Comparison of ENCODE assay signal across 1 cellular context in the genomic region with DNA sequence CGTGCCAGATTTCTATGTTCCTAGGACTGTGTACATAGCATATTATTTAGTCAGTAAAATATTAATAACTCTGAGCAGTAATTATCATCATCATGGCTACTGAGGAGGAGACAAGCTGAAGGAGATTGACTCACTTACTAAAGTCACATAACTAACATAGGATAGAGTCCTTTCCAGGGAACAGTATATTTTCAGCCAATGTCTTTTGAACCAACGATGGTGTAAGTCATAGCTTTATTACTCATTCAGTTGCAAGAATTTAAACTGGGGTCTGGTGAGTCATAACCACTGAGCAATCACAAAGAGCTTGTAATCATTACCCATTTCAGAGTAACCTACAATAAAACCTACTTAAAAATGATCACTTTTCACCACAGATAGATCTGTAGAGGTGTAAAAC.
TF ChIP-seq lines count a peak whose summit lies in the region.

No MANE protein-coding gene starts in this region.

TF ChIP-seq in GM23338, 12 proteins besides CTCF, POLR2A, EP300 and RAD21 (continued from another document):
- TF ChIP-seq NANOG (IDR thresholded peaks at IDR 0.05; ENCODE audit: borderline replicate concordance) = no peak
- TF ChIP-seq, protein P1, sequence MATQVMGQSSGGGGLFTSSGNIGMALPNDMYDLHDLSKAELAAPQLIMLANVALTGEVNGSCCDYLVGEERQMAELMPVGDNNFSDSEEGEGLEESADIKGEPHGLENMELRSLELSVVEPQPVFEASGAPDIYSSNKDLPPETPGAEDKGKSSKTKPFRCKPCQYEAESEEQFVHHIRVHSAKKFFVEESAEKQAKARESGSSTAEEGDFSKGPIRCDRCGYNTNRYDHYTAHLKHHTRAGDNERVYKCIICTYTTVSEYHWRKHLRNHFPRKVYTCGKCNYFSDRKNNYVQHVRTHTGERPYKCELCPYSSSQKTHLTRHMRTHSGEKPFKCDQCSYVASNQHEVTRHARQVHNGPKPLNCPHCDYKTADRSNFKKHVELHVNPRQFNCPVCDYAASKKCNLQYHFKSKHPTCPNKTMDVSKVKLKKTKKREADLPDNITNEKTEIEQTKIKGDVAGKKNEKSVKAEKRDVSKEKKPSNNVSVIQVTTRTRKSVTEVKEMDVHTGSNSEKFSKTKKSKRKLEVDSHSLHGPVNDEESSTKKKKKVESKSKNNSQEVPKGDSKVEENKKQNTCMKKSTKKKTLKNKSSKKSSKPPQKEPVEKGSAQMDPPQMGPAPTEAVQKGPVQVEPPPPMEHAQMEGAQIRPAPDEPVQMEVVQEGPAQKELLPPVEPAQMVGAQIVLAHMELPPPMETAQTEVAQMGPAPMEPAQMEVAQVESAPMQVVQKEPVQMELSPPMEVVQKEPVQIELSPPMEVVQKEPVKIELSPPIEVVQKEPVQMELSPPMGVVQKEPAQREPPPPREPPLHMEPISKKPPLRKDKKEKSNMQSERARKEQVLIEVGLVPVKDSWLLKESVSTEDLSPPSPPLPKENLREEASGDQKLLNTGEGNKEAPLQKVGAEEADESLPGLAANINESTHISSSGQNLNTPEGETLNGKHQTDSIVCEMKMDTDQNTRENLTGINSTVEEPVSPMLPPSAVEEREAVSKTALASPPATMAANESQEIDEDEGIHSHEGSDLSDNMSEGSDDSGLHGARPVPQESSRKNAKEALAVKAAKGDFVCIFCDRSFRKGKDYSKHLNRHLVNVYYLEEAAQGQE (IDR thresholded peaks at IDR 0.05; ENCODE audit: unreplicated experiment) = no peak
- TF ChIP-seq EZH2phosphoT487 (IDR thresholded peaks at IDR 0.05; ENCODE audit: unreplicated experiment) = no peak
- TF ChIP-seq ZNF114 (CRISPR knock-in tag; IDR thresholded peaks at IDR 0.05) = no peak
- no peak for TF ChIP-seq EZH2 (IDR thresholded peaks at IDR 0.05; ENCODE audit: low read depth, unreplicated experiment)
- no peak for TF ChIP-seq JUNB (IDR thresholded peaks at IDR 0.05; ENCODE audit: unreplicated experiment)
- TF ChIP-seq CREB1 (CRISPR knock-in tag; IDR thresholded peaks at IDR 0.05; ENCODE audit: low read depth) = no peak
